ENCODE assay signal across 8 cellular contexts in genomic region chr5:141199359-141200235, GRCh38. TPM values are rescaled to one million over a fixed set of nuclear protein-coding genes. Genes with fewer than 3 reads are reported as not detected.
DNase-seq lines count a peak whose midpoint lies in the region; FAIRE-seq and TF ChIP-seq lines count a peak whose summit lies in the region.

Gene PCDHB11 (plus strand): TSS chr5:141199627. CDS start chr5:141199775, 148 bp downstream.

- H3K27me3 ChIP-seq in suprapubic skin = no peaks in the 10 kb centered on the region

- no peak for TF ChIP-seq EP300 in suprapubic skin (IDR thresholded peaks at IDR 0.05)

- WGBS in suprapubic skin = 41% methylated on average over 21 of the region's 21 CpGs

- no peak within 1 kb of the TSS for H3K27ac Mint-ChIP-seq in chondrocyte (ENCODE audit: unreplicated experiment)

- H3K36me3 ChIP-seq in suprapubic skin = no peaks in the 10 kb centered on the region

- no peak within 1 kb of the TSS for H3K4me3 Mint-ChIP-seq in chondrocyte (ENCODE audit: unreplicated experiment)

- H3K4me1 ChIP-seq in suprapubic skin = no peaks in the 10 kb centered on the region

- TF ChIP-seq POLR2A in suprapubic skin (IDR thresholded peaks at IDR 0.05) = no peak

- H3K4me3 ChIP-seq in suprapubic skin = peak within 1 kb of the TSS; percentile 15

- DNase-seq in SIG-M5 treated with dmso at 0.1 percent for 504 hours (lab: John Stamatoyannopoulos, UW; ENCODE audit: unreplicated experiment) (peak; percentile 23), SIG-M5 (lab: John Stamatoyannopoulos, UW) (no peak), NCI-H460 (ENCODE audit: extremely low read depth, low read depth) (peak; percentile 69), chondrocyte (ENCODE audit: low spot score) (no peak), suprapubic skin (ENCODE audit: low spot score in 2 of 2) (no peak), GM19239 (ENCODE audit: insufficient read length, low spot score) (no peak), DMS153 treated with DMSO at 0.1 percent for 48 hours (lab: John Stamatoyannopoulos, UW; ENCODE audit: unreplicated experiment) (no peak)
- no peak for DNase-seq in stimulated activated CD4-positive, alpha-beta T cell treated with anti-CD3 and anti-CD28 coated beads, Interleukin-2, amount 100 ng/mL, for 48 hours

- no peaks in the 10 kb centered on the region for H3K27me3 Mint-ChIP-seq in chondrocyte (ENCODE audit: low read depth)

- peak; percentile 29 for TF ChIP-seq CTCF in chondrocyte (IDR thresholded peaks at IDR 0.05)
- TF ChIP-seq CTCF in suprapubic skin (IDR thresholded peaks at IDR 0.05) = no peak

- H3K9me3 ChIP-seq in suprapubic skin = peaks cover 12% of the 10 kb centered on the region

- H3K9me3 Mint-ChIP-seq in chondrocyte (ENCODE audit: low read depth) = peaks cover 62% of the 10 kb centered on the region

- FAIRE-seq in GM19239 (lab: Jason Lieb, UNC) = no peak

- H3K27ac ChIP-seq in suprapubic skin = no peak within 1 kb of the TSS

- peaks cover 23% of the 10 kb centered on the region for H3K36me3 Mint-ChIP-seq in chondrocyte (ENCODE audit: low read depth)

- no peaks in the 10 kb centered on the region for H3K4me1 Mint-ChIP-seq in chondrocyte (ENCODE audit: low read depth)

RNA-seq across cellular contexts. Expression of gene PCDHB11, which starts in this region (rescaled TPM):
- 5.4 and 6.0 TPM in 2 replicates for total RNA-seq in NCI-H460 (2014; rRNA removed; shearing (Covaris generic))
- 2.2 and 3.4 TPM in 2 replicates for polyA plus RNA-seq in NCI-H460 (2014; cell fraction: nucleus; rRNA removed)
- total RNA-seq in chondrocyte (0.90 to 2.4 TPM (median 1.3 TPM) in 3 replicates), suprapubic skin (1 to 10 TPM in 3 of 4 donors, under 1 TPM in 1; 0.98 to 2.8 (median 1.2) TPM)

Comparison
In these comparisons a context has a peak if more than half of its experiments do, and no peak if none do; other contexts are left out.
1. DNase-seq: peak in SIG-M5 treated with dmso at 0.1 percent for 504 hours (single experiment) and NCI-H460 (single experiment); none in SIG-M5 (single experiment), chondrocyte (single experiment), suprapubic skin (0 of 2), GM19239 (single experiment), stimulated activated CD4-positive, alpha-beta T cell treated with anti-CD3 and anti-CD28 coated beads, Interleukin-2, amount 100 ng/mL, for 48 hours (0 of 2) and DMS153 treated with DMSO at 0.1 percent for 48 hours (single experiment).